Comparison of ENCODE assay signal across 17 cellular contexts in the genomic region with DNA sequence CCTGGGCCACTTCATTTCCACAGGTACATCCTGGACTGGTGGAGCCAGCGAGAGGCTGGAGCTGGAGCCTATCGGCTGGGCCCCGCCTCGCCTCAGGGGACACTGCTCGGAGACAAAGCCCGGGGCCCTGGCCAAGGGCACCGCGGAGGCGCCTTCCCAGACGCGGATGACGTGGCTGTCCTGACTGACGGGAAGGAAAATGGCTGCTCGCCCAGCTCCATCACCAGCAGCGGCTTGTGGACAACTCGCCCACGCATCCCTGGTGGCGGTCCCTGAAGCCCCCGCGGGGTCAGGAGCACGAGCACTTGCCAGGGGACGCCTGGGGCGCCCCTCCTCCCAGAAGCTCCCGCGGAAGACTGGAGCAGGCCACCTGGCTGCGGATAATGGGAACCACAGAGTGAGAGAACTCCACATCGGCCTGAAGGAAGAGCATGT. TPM values are rescaled to one million over a fixed set of nuclear protein-coding genes. Genes with fewer than 3 reads are reported as not detected.
DNase-seq lines count a peak whose midpoint lies in the region; ATAC-seq, FAIRE-seq and TF ChIP-seq lines count a peak whose summit lies in the region.
"Had no signal": no experiment of that assay in that cellular context is flagged by ENCODE, and none has a peak within 500 bp of the region (broad histone marks: within the 10 kb centered on the region; RNA-seq: fewer than 3 reads in every experiment).

No MANE protein-coding gene starts in this region.

- DNase-seq in ELF-1 (ENCODE audit: low read depth, low spot score) (peak; percentile 43), K562 (ENCODE audit: extremely low read depth in 1 of 4, low spot score in 3 of 4) (no peak), left cardiac atrium (peak; percentile 45), neural progenitor cell (ENCODE audit: low spot score) (peak; percentile 9), GM20000 (ENCODE audit: low spot score) (no peak), DMS79 (lab: John Stamatoyannopoulos, UW) (no peak), T-helper 1 cell (no peak), foreskin keratinocyte (no peak)
- DNase-seq: CD8-positive, alpha-beta memory T cell; DND-41; NCI-H1105 treated with DMSO at 0.1 percent for 48 hours; NCI-H187; NCI-H526 treated with DMSO at 0.1 percent for 48 hours; SIG-M5 had no signal

- no peak overlapping the region for H3K4me3 Mint-ChIP-seq in neural progenitor cell
- H3K4me3 Mint-ChIP-seq: CD8-positive, alpha-beta memory T cell had no signal

- no peaks in the 10 kb centered on the region for H3K79me2 ChIP-seq in K562 (ENCODE audit: control insufficient read depth, insufficient read depth, low read length)
- peaks cover 100% of the 10 kb centered on the region for H3K79me2 ChIP-seq in neural progenitor cell (ENCODE audit: low read depth)

- H3K27ac ChIP-seq in K562 (ENCODE audit: extremely low read depth, low read depth, low read length), result no peak overlapping the region
- peak overlapping the region; percentile 13 for H3K27ac ChIP-seq in neural progenitor cell
- H3K27ac ChIP-seq in foreskin keratinocyte, result no peak overlapping the region
- H3K27ac ChIP-seq: A549; BLaER1 treated with 17β-estradiol and CSF1 and Interleukin-3, amounts not matched to agents 10 nM and 100 nM had no signal

- H3K27ac Mint-ChIP-seq in neural progenitor cell, result no peak overlapping the region
- H3K27ac Mint-ChIP-seq: CD8-positive, alpha-beta memory T cell had no signal

- peaks cover 2% of the 10 kb centered on the region for H3K4me1 Mint-ChIP-seq in neural progenitor cell
- H3K4me1 Mint-ChIP-seq: CD8-positive, alpha-beta memory T cell had no signal

- no peak for FAIRE-seq in K562 (lab: Jason Lieb, UNC)
- FAIRE-seq: A549, H54 had no signal

- in situ Hi-C loops in K562 (cut with MboI), result no loop called here

- POLR2A ChIA-PET in K562 (lab: Yijun Ruan, JAX), result interaction anchor here (1.0 to 1.5 kb wide), 2 partner anchors 12 to 17 kb away, joined by 3 to 5 read pairs; no protein-coding TSS in a partner anchor

- H3K9me3 Mint-ChIP-seq in neural progenitor cell, result peaks cover 37% of the 10 kb centered on the region
- H3K9me3 Mint-ChIP-seq: CD8-positive, alpha-beta memory T cell had no signal

- H3K9me1 ChIP-seq in K562 (ENCODE audit: control insufficient read depth, insufficient read depth, low read length), result no peaks in the 10 kb centered on the region

- CTCF ChIA-PET in K562 (lab: Yijun Ruan, JAX; ENCODE audit: low intra/inter-chr PET ratio), result no interaction called here

- 1% methylated on average over 27 of the region's 27 CpGs for WGBS in K562 (ENCODE audit: insufficient coverage, low coverage, missing lambda C conversion rate)

- H4K20me1 ChIP-seq in K562 (replicated peaks; ENCODE audit: control insufficient read depth, insufficient read depth, low read length) (no peaks in the 10 kb centered on the region), neural progenitor cell (ENCODE audit: low read depth) (peaks cover 98% of the 10 kb centered on the region)
- H4K20me1 ChIP-seq: BLaER1 treated with 17β-estradiol and CSF1 and Interleukin-3, amounts not matched to agents 10 nM and 100 nM had no signal

- no TSS peak for BruUV-seq in K562 (replicated peaks; lab: Mats Ljungman, UMichigan)

- no peak overlapping the region for H3K9ac ChIP-seq in K562 (ENCODE audit: insufficient read depth in 1 of 2, low read depth in 2 of 2, low read length in 2 of 2)
- no peak overlapping the region for H3K9ac ChIP-seq in neural progenitor cell
- H3K9ac ChIP-seq: BLaER1 treated with 17β-estradiol and CSF1 and Interleukin-3, amounts not matched to agents 10 nM and 100 nM had no signal

- peaks cover 14% of the 10 kb centered on the region for H3F3A ChIP-seq in neural progenitor cell (ENCODE audit: low read depth)

- peaks cover 0 to 6% of the 10 kb centered on the region in 2 experiments; a peak in 2 of 5 replicates for H3K4me1 ChIP-seq in K562 (replicated peaks in 1 of 2; ENCODE audit: control insufficient read depth in 2 of 2, insufficient read depth in 2 of 2, low read length in 2 of 2)
- peaks cover 32% of the 10 kb centered on the region for H3K4me1 ChIP-seq in neural progenitor cell
- no peaks in the 10 kb centered on the region for H3K4me1 ChIP-seq in foreskin keratinocyte
- H3K4me1 ChIP-seq: A549 had no signal

- TF ChIP-seq CTCF in K562 (IDR thresholded peaks at IDR 0.05 in 2 of 3, conservative IDR thresholded peaks at IDR 0.05 in 1 of 3; ENCODE audit: insufficient read depth in 2 of 3, low read depth in 1 of 3, low read length in 3 of 3) (no peak), neural progenitor cell (IDR thresholded peaks at IDR 0.05) (no peak), GM20000 (IDR thresholded peaks at IDR 0.05; ENCODE audit: extremely low read depth, missing control alignments) (no peak), foreskin keratinocyte (conservative IDR thresholded peaks at IDR 0.05) (no peak)

- H3K4me2 ChIP-seq in K562 (ENCODE audit: insufficient read depth, low read length) (no peak overlapping the region), neural progenitor cell (no peak overlapping the region)
- H3K4me2 ChIP-seq: A549; BLaER1 treated with 17β-estradiol and CSF1 and Interleukin-3, amounts not matched to agents 10 nM and 100 nM had no signal

- H3K4me3 ChIP-seq in K562 (no peak overlapping the region), neural progenitor cell (no peak overlapping the region)
- H3K4me3 ChIP-seq: A549; BLaER1 treated with 17β-estradiol and CSF1 and Interleukin-3, amounts not matched to agents 10 nM and 100 nM had no signal

- ATAC-seq in K562, result peak; percentile 49
- ATAC-seq in left cardiac atrium, result peak; percentile 34 to 70
- no peak for ATAC-seq in foreskin keratinocyte
- ATAC-seq: A549 had no signal

- H3K36me3 Mint-ChIP-seq in neural progenitor cell, result peaks cover 38% of the 10 kb centered on the region
- H3K36me3 Mint-ChIP-seq: CD8-positive, alpha-beta memory T cell had no signal

- H3K36me3 ChIP-seq in K562 (ENCODE audit: control insufficient read depth, insufficient read depth, low read length) (no peaks in the 10 kb centered on the region), neural progenitor cell (no peaks in the 10 kb centered on the region)
- H3K36me3 ChIP-seq: BLaER1 treated with 17β-estradiol and CSF1 and Interleukin-3, amounts not matched to agents 10 nM and 100 nM had no signal

- intact Hi-C loops in K562 (cut with micrococcal nuclease) (no loop called here), left cardiac atrium (cut with DNase I) (no loop called here)

- no peaks in the 10 kb centered on the region for H3K9me3 ChIP-seq in K562 (replicated peaks; ENCODE audit: control insufficient read depth, insufficient read depth, low read depth, low read length)
- no peaks in the 10 kb centered on the region for H3K9me3 ChIP-seq in neural progenitor cell (ENCODE audit: low read depth)
- H3K9me3 ChIP-seq: A549 had no signal

- no peak for TF ChIP-seq POLR2A in K562 (conservative IDR thresholded peaks at IDR 0.05)

- H3K27me3 ChIP-seq in K562 (ENCODE audit: control insufficient read depth in 2 of 2, insufficient read depth in 2 of 2, low read length in 2 of 2), result peaks cover 10 to 16% of the 10 kb centered on the region in 2 experiments; a peak in 4 of 5 replicates
- H3K27me3 ChIP-seq in neural progenitor cell, result no peaks in the 10 kb centered on the region
- no peaks in the 10 kb centered on the region for H3K27me3 ChIP-seq in foreskin keratinocyte
- H3K27me3 ChIP-seq: BLaER1 treated with 17β-estradiol and CSF1 and Interleukin-3, amounts not matched to agents 10 nM and 100 nM had no signal

- no peak for TF ChIP-seq EP300 in K562 (IDR thresholded peaks at IDR 0.05; ENCODE audit: low read length)

- no peak for TF ChIP-seq RAD21 in K562 (CRISPR knock-in tag; conservative IDR thresholded peaks at IDR 0.05 in 1 of 2, IDR thresholded peaks at IDR 0.05 in 1 of 2)

- H2AFZ ChIP-seq in K562 (ENCODE audit: low read depth, low read length) (no peak overlapping the region), neural progenitor cell (replicated peaks) (no peak overlapping the region)

- H3K27me3 Mint-ChIP-seq in neural progenitor cell (ENCODE audit: insufficient read depth, low read depth), result peaks cover 5% of the 10 kb centered on the region

TF ChIP-seq in K562, 482 proteins besides CTCF, POLR2A, EP300 and RAD21 (continues in another document):
- TF ChIP-seq ATF1 (CRISPR knock-in tag; IDR thresholded peaks at IDR 0.05) (no peak), ATF1 (tag; IDR thresholded peaks at IDR 0.05) (peak; percentile 74), RFX1 (IDR thresholded peaks at IDR 0.05) (no peak), YY1 (IDR thresholded peaks at IDR 0.05; ENCODE audit: borderline replicate concordance in 1 of 3, control insufficient read depth in 1 of 3, extremely low read depth in 1 of 3, insufficient read depth in 3 of 3, insufficient read length in 1 of 3, insufficient replicate concordance in 2 of 3, low read depth in 1 of 3, low read length in 2 of 3) (peak in 1 of 3 experiments; percentile 39)

RNA-seq across cellular contexts. Expression of gene CECR2, which starts 49.6 kb away (rescaled TPM):
- total RNA-seq in K562 (2011; cell fraction: chromatin; rRNA removed; ENCODE audit: low replicate concordance), result 0.53 and 0.76 TPM in 2 replicates
- total RNA-seq in K562 (2011; cell fraction: nucleolus; rRNA removed), result 0.26 and 0.67 TPM in 2 replicates
- 0.51 and 0.69 TPM in 2 replicates for total RNA-seq in K562 (2011; cell fraction: nucleoplasm; rRNA removed)
- total RNA-seq in K562 (2014; rRNA removed), result 0.27 and 0.37 TPM in 2 replicates
- 0.25 and 0.26 TPM in 2 replicates for total RNA-seq in K562 (2014; rRNA removed; fragmentation: Illumina TruSeq; extraction: Trizol)
- 0.22 and 0.23 TPM in 2 replicates for total RNA-seq in K562 (2015; rRNA removed; fragmentation: Illumina TruSeq; extraction: Trizol)
- total RNA-seq in K562 (2021), result 0.76 and 1.00 TPM in 2 replicates
- 0.04 and 0.36 TPM in 2 replicates for polyA plus RNA-seq in K562 (2011; rRNA removed)
- polyA plus RNA-seq in K562 (2011; cell fraction: cytosol; rRNA removed), result 0.03 and 0.21 TPM in 2 replicates
- 0.04 and 0.50 TPM in 2 replicates for polyA plus RNA-seq in K562 (2011; cell fraction: nucleus; rRNA removed)
- 0.26 and 0.35 TPM in 2 replicates for polyA plus RNA-seq in K562 (2012)
- 0.27 and 0.28 TPM in 2 replicates for polyA plus RNA-seq in K562 (2014; fragmentation: Illumina TruSeq; extraction: Trizol)
- polyA plus RNA-seq in K562 (2014; fragmentation: Nextera tagmentation; extraction: Ambion mirVana), result under 1 TPM; 0.01 to 0.13 TPM
- 0.28 and 0.36 TPM in 2 replicates for polyA plus RNA-seq in K562 (2014; rRNA removed)
- 0.06 and 0.35 TPM in 2 replicates for polyA minus RNA-seq in K562 (2011; rRNA and poly(A)+ RNA removed)
- 0.57 TPM in 1 of 2 replicates, not detected in the other for polyA minus RNA-seq in K562 (2011; cell fraction: cytosol; rRNA and poly(A)+ RNA removed)
- 0.11 and 0.40 TPM in 2 replicates for polyA minus RNA-seq in K562 (2011; cell fraction: nucleus; rRNA and poly(A)+ RNA removed)
- 1 to 10 TPM; 4.4 to 5.6 TPM for total RNA-seq in left cardiac atrium
- 67.8 and 72.8 TPM in 2 replicates for total RNA-seq in neural progenitor cell (ENCODE audit: low replicate concordance)
- total RNA-seq in foreskin keratinocyte, result not detected in 2 replicates
- polyA plus RNA-seq in foreskin keratinocyte, result not detected in 2 replicates
- total RNA-seq: CD8-positive, alpha-beta memory T cell had no signal
- polyA plus RNA-seq: CD8-positive, alpha-beta memory T cell had no signal

Comparison
In these comparisons a context has a peak if more than half of its experiments do, and no peak if none do; other contexts are left out.
1. DNase-seq: peak in ELF-1 (single experiment), left cardiac atrium (single experiment) and neural progenitor cell (single experiment); none in K562 (0 of 4), GM20000 (single experiment), DMS79 (single experiment), T-helper 1 cell (0 of 5) and foreskin keratinocyte (0 of 2).
2. RNA of gene CECR2, which starts 49.6 kb away (total RNA-seq): 67.8 to 72.8 TPM in neural progenitor cell; 4.4 to 5.6 TPM in left cardiac atrium, 0.22 to 1.00 TPM in K562 and not detected in foreskin keratinocyte; every median in the first group is over 10 times any median in the second.